Comparison of ENCODE assay signal across 1 cellular context in genomic region chrX:49291615-49292337, GRCh38.
TF ChIP-seq lines count a peak whose summit lies in the region.

No MANE protein-coding gene starts in this region.

TF ChIP-seq in GM23338, 12 proteins besides CTCF, POLR2A, EP300 and RAD21 (continued from another document):
- TF ChIP-seq, protein P1, sequence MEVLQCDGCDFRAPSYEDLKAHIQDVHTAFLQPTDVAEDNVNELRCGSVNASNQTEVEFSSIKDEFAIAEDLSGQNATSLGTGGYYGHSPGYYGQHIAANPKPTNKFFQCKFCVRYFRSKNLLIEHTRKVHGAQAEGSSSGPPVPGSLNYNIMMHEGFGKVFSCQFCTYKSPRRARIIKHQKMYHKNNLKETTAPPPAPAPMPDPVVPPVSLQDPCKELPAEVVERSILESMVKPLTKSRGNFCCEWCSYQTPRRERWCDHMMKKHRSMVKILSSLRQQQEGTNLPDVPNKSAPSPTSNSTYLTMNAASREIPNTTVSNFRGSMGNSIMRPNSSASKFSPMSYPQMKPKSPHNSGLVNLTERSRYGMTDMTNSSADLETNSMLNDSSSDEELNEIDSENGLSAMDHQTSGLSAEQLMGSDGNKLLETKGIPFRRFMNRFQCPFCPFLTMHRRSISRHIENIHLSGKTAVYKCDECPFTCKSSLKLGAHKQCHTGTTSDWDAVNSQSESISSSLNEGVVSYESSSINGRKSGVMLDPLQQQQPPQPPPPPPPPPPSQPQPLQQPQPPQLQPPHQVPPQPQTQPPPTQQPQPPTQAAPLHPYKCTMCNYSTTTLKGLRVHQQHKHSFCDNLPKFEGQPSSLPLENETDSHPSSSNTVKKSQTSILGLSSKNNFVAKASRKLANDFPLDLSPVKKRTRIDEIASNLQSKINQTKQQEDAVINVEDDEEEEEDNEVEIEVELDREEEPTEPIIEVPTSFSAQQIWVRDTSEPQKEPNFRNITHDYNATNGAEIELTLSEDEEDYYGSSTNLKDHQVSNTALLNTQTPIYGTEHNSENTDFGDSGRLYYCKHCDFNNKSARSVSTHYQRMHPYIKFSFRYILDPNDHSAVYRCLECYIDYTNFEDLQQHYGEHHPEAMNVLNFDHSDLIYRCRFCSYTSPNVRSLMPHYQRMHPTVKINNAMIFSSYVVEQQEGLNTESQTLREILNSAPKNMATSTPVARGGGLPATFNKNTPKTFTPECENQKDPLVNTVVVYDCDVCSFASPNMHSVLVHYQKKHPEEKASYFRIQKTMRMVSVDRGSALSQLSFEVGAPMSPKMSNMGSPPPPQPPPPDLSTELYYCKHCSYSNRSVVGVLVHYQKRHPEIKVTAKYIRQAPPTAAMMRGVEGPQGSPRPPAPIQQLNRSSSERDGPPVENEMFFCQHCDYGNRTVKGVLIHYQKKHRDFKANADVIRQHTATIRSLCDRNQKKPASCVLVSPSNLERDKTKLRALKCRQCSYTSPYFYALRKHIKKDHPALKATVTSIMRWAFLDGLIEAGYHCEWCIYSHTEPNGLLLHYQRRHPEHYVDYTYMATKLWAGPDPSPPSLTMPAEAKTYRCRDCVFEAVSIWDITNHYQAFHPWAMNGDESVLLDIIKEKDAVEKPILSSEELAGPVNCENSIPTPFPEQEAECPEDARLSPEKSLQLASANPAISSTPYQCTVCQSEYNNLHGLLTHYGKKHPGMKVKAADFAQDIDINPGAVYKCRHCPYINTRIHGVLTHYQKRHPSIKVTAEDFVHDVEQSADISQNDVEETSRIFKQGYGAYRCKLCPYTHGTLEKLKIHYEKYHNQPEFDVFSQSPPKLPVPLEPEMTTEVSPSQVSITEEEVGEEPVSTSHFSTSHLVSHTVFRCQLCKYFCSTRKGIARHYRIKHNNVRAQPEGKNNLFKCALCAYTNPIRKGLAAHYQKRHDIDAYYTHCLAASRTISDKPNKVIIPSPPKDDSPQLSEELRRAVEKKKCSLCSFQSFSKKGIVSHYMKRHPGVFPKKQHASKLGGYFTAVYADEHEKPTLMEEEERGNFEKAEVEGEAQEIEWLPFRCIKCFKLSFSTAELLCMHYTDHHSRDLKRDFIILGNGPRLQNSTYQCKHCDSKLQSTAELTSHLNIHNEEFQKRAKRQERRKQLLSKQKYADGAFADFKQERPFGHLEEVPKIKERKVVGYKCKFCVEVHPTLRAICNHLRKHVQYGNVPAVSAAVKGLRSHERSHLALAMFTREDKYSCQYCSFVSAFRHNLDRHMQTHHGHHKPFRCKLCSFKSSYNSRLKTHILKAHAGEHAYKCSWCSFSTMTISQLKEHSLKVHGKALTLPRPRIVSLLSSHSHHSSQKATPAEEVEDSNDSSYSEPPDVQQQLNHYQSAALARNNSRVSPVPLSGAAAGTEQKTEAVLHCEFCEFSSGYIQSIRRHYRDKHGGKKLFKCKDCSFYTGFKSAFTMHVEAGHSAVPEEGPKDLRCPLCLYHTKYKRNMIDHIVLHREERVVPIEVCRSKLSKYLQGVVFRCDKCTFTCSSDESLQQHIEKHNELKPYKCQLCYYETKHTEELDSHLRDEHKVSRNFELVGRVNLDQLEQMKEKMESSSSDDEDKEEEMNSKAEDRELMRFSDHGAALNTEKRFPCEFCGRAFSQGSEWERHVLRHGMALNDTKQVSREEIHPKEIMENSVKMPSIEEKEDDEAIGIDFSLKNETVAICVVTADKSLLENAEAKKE (CRISPR knock-in tag; IDR thresholded peaks at IDR 0.05) = no peak
